26 cellular contexts compared by ENCODE assay signal in genomic region chr21:36825683-36826082, GRCh38.
DNase-seq lines count a peak whose midpoint lies in the region; ATAC-seq and TF ChIP-seq lines count a peak whose summit lies in the region.
"Had no signal": no experiment of that assay in that cellular context is flagged by ENCODE, and none has a peak within 500 bp of the region (broad histone marks: within the 10 kb centered on the region; RNA-seq: fewer than 3 reads in every experiment).

No MANE protein-coding gene starts in this region.

- intact Hi-C loops in thyroid gland (cut with DNase I), result no loop called here

- TF ChIP-seq POLR2A in thyroid gland (IDR thresholded peaks at IDR 0.05), result no peak

- no peak for ATAC-seq in activated CD8-positive, alpha-beta T cell treated with anti-CD3 and anti-CD28 coated beads, Interleukin-2, amount 10 ng/mL, durations not matched to agents 7 days and 5 days
- ATAC-seq in HG02571 (IDR thresholded peaks at IDR 0.05; ENCODE audit: unreplicated experiment), result no peak
- ATAC-seq: activated T-cell treated with anti-CD3 and anti-CD28 coated beads, Interleukin-2, amount 50 U/mL, for 72 hours; left lobe of liver; pancreas; stimulated activated memory B cell treated with anti-CD40 and anti-IgM and Interleukin-4, amounts not matched to agents 10 μg/mL and 1 μg/mL and 100 μg/mL, for 72 hours had no signal

- CTCF ChIA-PET in activated CD8-positive, alpha-beta T cell treated with anti-CD3 and anti-CD28 coated beads, Interleukin-2, amount 10 ng/mL, durations not matched to agents 7 days and 5 days (lab: Charles Lee), result no interaction called here

- H3K4me1 ChIP-seq in thyroid gland, result no peaks in the 10 kb centered on the region
- H3K4me1 ChIP-seq: BLaER1, colonic mucosa, pancreas, Peyer's patch had no signal

- no peaks in the 10 kb centered on the region for H3K9me3 Mint-ChIP-seq in activated CD8-positive, alpha-beta T cell treated with anti-CD3 and anti-CD28 coated beads, Interleukin-2, amount 10 ng/mL, durations not matched to agents 7 days and 5 days (ENCODE audit: insufficient read depth)
- H3K9me3 Mint-ChIP-seq: activated T-cell treated with anti-CD3 and anti-CD28 coated beads, Interleukin-2, amount 50 U/mL, for 72 hours; neural crest cell; stimulated activated memory B cell treated with anti-CD40 and anti-IgM and Interleukin-4, amounts not matched to agents 10 μg/mL and 1 μg/mL and 100 μg/mL, for 72 hours; type B pancreatic cell had no signal

- no peaks in the 10 kb centered on the region for H3K27me3 ChIP-seq in thyroid gland
- H3K27me3 ChIP-seq: BLaER1, colonic mucosa, MG63, pancreas, Peyer's patch had no signal

- H3K4me3 Mint-ChIP-seq in activated CD8-positive, alpha-beta T cell treated with anti-CD3 and anti-CD28 coated beads, Interleukin-2, amount 10 ng/mL, durations not matched to agents 7 days and 5 days, result no peak overlapping the region
- H3K4me3 Mint-ChIP-seq: activated T-cell treated with anti-CD3 and anti-CD28 coated beads, Interleukin-2, amount 50 U/mL, for 72 hours; neural crest cell; stimulated activated memory B cell treated with anti-CD40 and anti-IgM and Interleukin-4, amounts not matched to agents 10 μg/mL and 1 μg/mL and 100 μg/mL, for 72 hours; type B pancreatic cell had no signal

- TF ChIP-seq CTCF in thyroid gland (IDR thresholded peaks at IDR 0.05), result no peak

- POLR2A ChIA-PET in activated CD8-positive, alpha-beta T cell treated with anti-CD3 and anti-CD28 coated beads, Interleukin-2, amount 10 ng/mL, durations not matched to agents 7 days and 5 days (lab: Charles Lee), result no interaction called here

- H3K9me3 ChIP-seq in thyroid gland, result no peaks in the 10 kb centered on the region
- H3K9me3 ChIP-seq: BLaER1, colonic mucosa, MG63, pancreas, Peyer's patch had no signal

- peak; percentile 71 for DNase-seq in COLO668 (lab: John Stamatoyannopoulos, UW; ENCODE audit: unreplicated experiment)
- DNase-seq in COR-L47 (lab: John Stamatoyannopoulos, UW), result peak; percentile 94
- peak; percentile 18 to 49 for DNase-seq in NCI-H187 (lab: John Stamatoyannopoulos, UW)
- DNase-seq in NCI-H69 (lab: John Stamatoyannopoulos, UW), result peak; percentile 96
- no peak for DNase-seq in activated CD8-positive, alpha-beta T cell treated with anti-CD3 and anti-CD28 coated beads, Interleukin-2, amount 10 ng/mL, durations not matched to agents 7 days and 5 days
- DNase-seq in thyroid gland, result no peak
- DNase-seq: activated CD4-positive, alpha-beta T cell treated with anti-CD3 and anti-CD28 coated beads, Interleukin-2, amount 50 U/mL, for 48 hours; activated CD4-positive, CD25-positive, alpha-beta regulatory T cell treated with anti-CD3 and anti-CD28 coated beads, Interleukin-2, amount 50 U/mL, for 72 hours; activated naive CD4-positive, alpha-beta T cell treated with Interleukin-2 at 50 U/mL for 16 hours; activated T-cell treated with anti-CD3 and anti-CD28 coated beads, Interleukin-2, amount 50 U/mL, for 72 hours; colonic mucosa; effector CD4-positive, alpha-beta T cell; MG63; NCI-H1694; NCI-H524; pancreas; Peyer's patch; SIG-M5; substantia nigra had no signal

- WGBS in thyroid gland, 2 donors, result 80 to 96% methylated on average over 4 of the region's 4 CpGs

- H3K4me3 ChIP-seq in thyroid gland (replicated peaks in 1 of 3), result no peak overlapping the region
- H3K4me3 ChIP-seq: BLaER1, colonic mucosa, MG63, pancreas, Peyer's patch had no signal

- H3K36me3 Mint-ChIP-seq in activated CD8-positive, alpha-beta T cell treated with anti-CD3 and anti-CD28 coated beads, Interleukin-2, amount 10 ng/mL, durations not matched to agents 7 days and 5 days (ENCODE audit: low read depth), result no peaks in the 10 kb centered on the region

- H3K27ac Mint-ChIP-seq in activated CD8-positive, alpha-beta T cell treated with anti-CD3 and anti-CD28 coated beads, Interleukin-2, amount 10 ng/mL, durations not matched to agents 7 days and 5 days, result no peak overlapping the region
- H3K27ac Mint-ChIP-seq: activated T-cell treated with anti-CD3 and anti-CD28 coated beads, Interleukin-2, amount 50 U/mL, for 72 hours; stimulated activated memory B cell treated with anti-CD40 and anti-IgM and Interleukin-4, amounts not matched to agents 10 μg/mL and 1 μg/mL and 100 μg/mL, for 72 hours; type B pancreatic cell had no signal

- no peaks in the 10 kb centered on the region for H3K4me1 Mint-ChIP-seq in activated CD8-positive, alpha-beta T cell treated with anti-CD3 and anti-CD28 coated beads, Interleukin-2, amount 10 ng/mL, durations not matched to agents 7 days and 5 days (ENCODE audit: low read depth)
- H3K4me1 Mint-ChIP-seq: neural crest cell; stimulated activated memory B cell treated with anti-CD40 and anti-IgM and Interleukin-4, amounts not matched to agents 10 μg/mL and 1 μg/mL and 100 μg/mL, for 72 hours had no signal

- H3K27ac ChIP-seq in thyroid gland, result no peak overlapping the region
- H3K27ac ChIP-seq: BLaER1, colonic mucosa, KMS-11, pancreas, Peyer's patch had no signal

- no peaks in the 10 kb centered on the region for H3K27me3 Mint-ChIP-seq in activated CD8-positive, alpha-beta T cell treated with anti-CD3 and anti-CD28 coated beads, Interleukin-2, amount 10 ng/mL, durations not matched to agents 7 days and 5 days (ENCODE audit: low read depth)
- H3K27me3 Mint-ChIP-seq: stimulated activated memory B cell treated with anti-CD40 and anti-IgM and Interleukin-4, amounts not matched to agents 10 μg/mL and 1 μg/mL and 100 μg/mL, for 72 hours had no signal

- no peaks in the 10 kb centered on the region for H3K36me3 ChIP-seq in thyroid gland
- H3K36me3 ChIP-seq: colonic mucosa, MG63, pancreas, Peyer's patch had no signal

Comparison
In these comparisons a context has a peak if more than half of its experiments do, and no peak if none do; other contexts are left out.
1. DNase-seq: peak in COLO668 (single experiment), COR-L47 (single experiment), NCI-H187 (2 of 2) and NCI-H69 (single experiment); none in activated CD8-positive, alpha-beta T cell treated with anti-CD3 and anti-CD28 coated beads, Interleukin-2, amount 10 ng/mL, durations not matched to agents 7 days and 5 days (single experiment) and thyroid gland (0 of 2).